19 cellular contexts compared by ENCODE assay signal in the genomic region with DNA sequence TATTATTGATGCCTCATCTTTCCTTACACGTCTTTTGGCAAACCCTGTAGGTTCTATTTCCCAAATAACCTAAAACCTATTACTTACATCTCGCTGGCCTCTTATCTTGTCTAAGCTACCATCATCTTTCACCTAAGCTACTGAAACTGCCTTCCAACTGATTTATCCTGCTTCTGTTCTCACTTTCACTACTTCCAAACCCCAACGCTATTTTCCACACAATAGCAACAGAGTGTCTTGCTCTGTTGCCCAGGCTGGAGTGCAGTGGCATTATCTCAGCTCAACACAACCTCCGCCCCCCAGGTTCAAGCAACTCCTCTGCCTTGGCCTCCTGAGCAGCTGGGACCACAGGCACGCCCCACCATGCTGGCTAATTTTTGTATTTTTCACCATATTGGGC. TPM values are rescaled to one million over a fixed set of nuclear protein-coding genes. Genes with fewer than 3 reads are reported as not detected.
DNase-seq lines count a peak whose midpoint lies in the region; ATAC-seq lines count a peak whose summit lies in the region.
"Had no signal": no experiment of that assay in that cellular context is flagged by ENCODE, and none has a peak within 500 bp of the region (broad histone marks: within the 10 kb centered on the region; RNA-seq: fewer than 3 reads in every experiment).

No MANE protein-coding gene starts in this region.

- POLR2A ChIA-PET in naive thymus-derived CD8-positive, alpha-beta T cell (lab: Charles Lee), result interaction anchor here (1.1 kb wide), 1 partner anchor 12 kb away, joined by 3 read pairs; no protein-coding TSS in a partner anchor

- H3K27ac Mint-ChIP-seq in activated naive CD8-positive, alpha-beta T cell, result peak overlapping the region; percentile 46
- H3K27ac Mint-ChIP-seq in activated naive CD8-positive, alpha-beta T cell treated with anti-CD3 and anti-CD28 coated beads for 36 hours, result no peak overlapping the region
- peak overlapping the region; percentile 67 for H3K27ac Mint-ChIP-seq in T-helper 17 cell
- peak overlapping the region in 7 of 10 donors; percentile 1 to 48 (median 16) for H3K27ac Mint-ChIP-seq in naive thymus-derived CD8-positive, alpha-beta T cell

- H3K4me3 Mint-ChIP-seq in activated naive CD8-positive, alpha-beta T cell, result no peak overlapping the region
- H3K4me3 Mint-ChIP-seq in activated naive CD8-positive, alpha-beta T cell treated with anti-CD3 and anti-CD28 coated beads for 36 hours, result no peak overlapping the region
- H3K4me3 Mint-ChIP-seq in T-helper 17 cell, result no peak overlapping the region
- no peak overlapping the region for H3K4me3 Mint-ChIP-seq in naive thymus-derived CD8-positive, alpha-beta T cell
- H3K4me3 Mint-ChIP-seq: CD4-positive, alpha-beta T cell had no signal

- ATAC-seq in T-helper 17 cell (no peak), GM19452 (IDR thresholded peaks at IDR 0.05; ENCODE audit: unreplicated experiment) (no peak), GM21723 (IDR thresholded peaks at IDR 0.05; ENCODE audit: unreplicated experiment) (no peak)
- no peak for ATAC-seq in naive thymus-derived CD8-positive, alpha-beta T cell

- DNase-seq in activated naive CD8-positive, alpha-beta T cell treated with anti-CD3 and anti-CD28 coated beads for 36 hours, result no peak
- no peak for DNase-seq in T-helper 17 cell
- no peak for DNase-seq in naive thymus-derived CD8-positive, alpha-beta T cell
- DNase-seq in COLO829 (ENCODE audit: low spot score), result no peak
- DNase-seq: Calu3; CD4-positive, alpha-beta T cell; DMS79 treated with DMSO at 0.1 percent for 48 hours; GF-D8; KBM-7; NCI-H1105 treated with DMSO at 0.1 percent for 48 hours; NCI-H2029; NCI-H446; NCI-H524 treated with DMSO at 0.1 percent for 48 hours; NCI-H774; SK-N-SH had no signal

- no peaks in the 10 kb centered on the region for H3K9me3 ChIP-seq in T-helper 17 cell (ENCODE audit: control insufficient read depth, low read length, poor library complexity, severe bottlenecking)
- H3K9me3 ChIP-seq: BLaER1 treated with 17β-estradiol and CSF1 and Interleukin-3, amounts not matched to agents 10 nM and 100 nM; SK-N-SH had no signal

- H3K9me3 Mint-ChIP-seq in activated naive CD8-positive, alpha-beta T cell (ENCODE audit: low read depth), result no peaks in the 10 kb centered on the region
- no peaks in the 10 kb centered on the region for H3K9me3 Mint-ChIP-seq in activated naive CD8-positive, alpha-beta T cell treated with anti-CD3 and anti-CD28 coated beads for 36 hours
- H3K9me3 Mint-ChIP-seq in naive thymus-derived CD8-positive, alpha-beta T cell, result no peaks in the 10 kb centered on the region
- H3K9me3 Mint-ChIP-seq: CD4-positive, alpha-beta T cell had no signal

- H3K27me3 Mint-ChIP-seq in activated naive CD8-positive, alpha-beta T cell, result no peaks in the 10 kb centered on the region
- no peaks in the 10 kb centered on the region for H3K27me3 Mint-ChIP-seq in activated naive CD8-positive, alpha-beta T cell treated with anti-CD3 and anti-CD28 coated beads for 36 hours
- H3K27me3 Mint-ChIP-seq in T-helper 17 cell, result no peaks in the 10 kb centered on the region
- no peaks in the 10 kb centered on the region for H3K27me3 Mint-ChIP-seq in naive thymus-derived CD8-positive, alpha-beta T cell
- H3K27me3 Mint-ChIP-seq: CD4-positive, alpha-beta T cell had no signal

- H3K4me1 Mint-ChIP-seq in activated naive CD8-positive, alpha-beta T cell (ENCODE audit: low read depth), result peaks cover 11% of the 10 kb centered on the region
- H3K4me1 Mint-ChIP-seq in activated naive CD8-positive, alpha-beta T cell treated with anti-CD3 and anti-CD28 coated beads for 36 hours, result peaks cover 3% of the 10 kb centered on the region
- peaks cover 21% of the 10 kb centered on the region for H3K4me1 Mint-ChIP-seq in T-helper 17 cell
- peaks cover 10 to 28% (median 19%) of the 10 kb centered on the region in 4 donors for H3K4me1 Mint-ChIP-seq in naive thymus-derived CD8-positive, alpha-beta T cell

- peaks cover 16% of the 10 kb centered on the region for H3K36me3 Mint-ChIP-seq in activated naive CD8-positive, alpha-beta T cell
- H3K36me3 Mint-ChIP-seq in activated naive CD8-positive, alpha-beta T cell treated with anti-CD3 and anti-CD28 coated beads for 36 hours, result peaks cover 27% of the 10 kb centered on the region
- peaks cover 10% of the 10 kb centered on the region for H3K36me3 Mint-ChIP-seq in T-helper 17 cell (ENCODE audit: low read depth)
- H3K36me3 Mint-ChIP-seq in naive thymus-derived CD8-positive, alpha-beta T cell, result peaks cover 5 to 88% (median 26%) of the 10 kb centered on the region in 3 donors

RNA-seq across cellular contexts. Expression of gene INTS2, which starts 52.8 kb away (rescaled TPM):
- 10 to 100 TPM; 24.3 to 26.2 TPM for total RNA-seq in activated naive CD8-positive, alpha-beta T cell treated with anti-CD3 and anti-CD28 coated beads for 36 hours
- total RNA-seq in T-helper 17 cell, result 10 to 100 TPM in 1 of 2 donors, 1 to 10 TPM in 1; 9.5 to 11.4 TPM
- 10 to 100 TPM; 18.1 to 19.4 TPM for total RNA-seq in naive thymus-derived CD8-positive, alpha-beta T cell
- polyA plus RNA-seq in naive thymus-derived CD8-positive, alpha-beta T cell, result 1 to 10 TPM; 3.3 to 4.0 (median 3.3) TPM
